Comparison of ENCODE assay signal across 8 cellular contexts in genomic region chr5:115309751-115310370, GRCh38. TPM values are rescaled to one million over a fixed set of nuclear protein-coding genes. Genes with fewer than 3 reads are reported as not detected.
DNase-seq lines count a peak whose midpoint lies in the region; ATAC-seq, FAIRE-seq and TF ChIP-seq lines count a peak whose summit lies in the region.

No MANE protein-coding gene starts in this region.

- DNase-seq in D721Med (ENCODE audit: insufficient read length, low spot score) (no peak), Peyer's patch (no peak), omental fat pad (ENCODE audit: low spot score) (no peak), anterior cingulate cortex (lab: John Stamatoyannopoulos, UW) (no peak)

- H3K9me3 ChIP-seq in Peyer's patch = no peaks in the 10 kb centered on the region

- ATAC-seq in HG02678 (IDR thresholded peaks at IDR 0.05; ENCODE audit: unreplicated experiment) (peak; percentile 41), esophagus mucosa (peak; percentile 63), omental fat pad (ENCODE audit: low FRiP score) (peak; percentile 54), GM19324 (IDR thresholded peaks at IDR 0.05; ENCODE audit: low FRiP score, unreplicated experiment) (no peak), GM18519 (IDR thresholded peaks at IDR 0.05; ENCODE audit: low FRiP score, unreplicated experiment) (no peak)

- H3K4me1 ChIP-seq in Peyer's patch = no peaks in the 10 kb centered on the region

- no peak overlapping the region for H3K27ac ChIP-seq in Peyer's patch

- H3K36me3 ChIP-seq in Peyer's patch = no peaks in the 10 kb centered on the region

- peak; percentile 38 for FAIRE-seq in D721Med (lab: Jason Lieb, UNC)

- TF ChIP-seq POLR2A in Peyer's patch (IDR thresholded peaks at IDR 0.05) = no peak

- no peak overlapping the region for H3K4me3 ChIP-seq in Peyer's patch

- TF ChIP-seq CTCF in D721Med (IDR thresholded peaks at IDR 0.05; ENCODE audit: insufficient read depth, missing control alignments) = peak; percentile 67
- peak; percentile 34 to 86 (median 82) for TF ChIP-seq CTCF in Peyer's patch (IDR thresholded peaks at IDR 0.05)
- TF ChIP-seq CTCF in omental fat pad (IDR thresholded peaks at IDR 0.05) = peak in 1 of 3 donors; percentile 20

- no peaks in the 10 kb centered on the region for H3K27me3 ChIP-seq in Peyer's patch

RNA-seq across cellular contexts. Expression of gene CCDC112, which starts 13.4 kb away (rescaled TPM):
- total RNA-seq in Peyer's patch (10 to 100 TPM in 2 of 4 donors, 1 to 10 TPM in 2; 6.8 to 13.2 (median 10.5) TPM), esophagus mucosa (3.3 TPM), omental fat pad (1 to 10 TPM; 2.6 to 9.1 (median 5.4) TPM)

RNA-seq across cellular contexts. Expression of gene PGGT1B, which starts 47.2 kb away (rescaled TPM):
- total RNA-seq in Peyer's patch (10 to 100 TPM; 12.8 to 34.7 (median 16.5) TPM), esophagus mucosa (38.2 TPM), omental fat pad (10 to 100 TPM in 2 of 4 donors, 1 to 10 TPM in 2; 6.8 to 14.5 (median 11.1) TPM)

Comparison
In these comparisons a context has a peak if more than half of its experiments do, and no peak if none do; other contexts are left out.
1. ATAC-seq: peak in HG02678 (single experiment), esophagus mucosa (single experiment) and omental fat pad (single experiment); none in GM19324 (single experiment) and GM18519 (single experiment).